Comparison of ENCODE assay signal across 2 cellular contexts in genomic region chr7:156592124-156592884, GRCh38.
TF ChIP-seq lines count a peak whose summit lies in the region.

No MANE protein-coding gene starts in this region.

TF ChIP-seq in HepG2, 621 proteins besides CTCF, POLR2A, EP300 and RAD21:
- TF ChIP-seq ZNF264 (CRISPR knock-in tag; IDR thresholded peaks at IDR 0.05) (peak; percentile 99), IKZF4 (CRISPR knock-in tag; IDR thresholded peaks at IDR 0.05; ENCODE audit: borderline replicate concordance, low read depth, not compliant biosample characterization) (no peak)

TF ChIP-seq in HEK293, 187 proteins besides CTCF, POLR2A, EP300 and RAD21:
- 0 out of 2 replicates have a peak, but pooled peaks have one; percentile 26 for TF ChIP-seq ZNF280D (tag by site-specific recombination; IDR thresholded peaks at IDR 0.05)
- TF ChIP-seq ZNF132 (tag by site-specific recombination; IDR thresholded peaks at IDR 0.05; ENCODE audit: borderline replicate concordance) = no peak
TF ChIP-seq in HEK293: peak in this region for 1.
